ENCODE assay signal across 9 cellular contexts in the genomic region with DNA sequence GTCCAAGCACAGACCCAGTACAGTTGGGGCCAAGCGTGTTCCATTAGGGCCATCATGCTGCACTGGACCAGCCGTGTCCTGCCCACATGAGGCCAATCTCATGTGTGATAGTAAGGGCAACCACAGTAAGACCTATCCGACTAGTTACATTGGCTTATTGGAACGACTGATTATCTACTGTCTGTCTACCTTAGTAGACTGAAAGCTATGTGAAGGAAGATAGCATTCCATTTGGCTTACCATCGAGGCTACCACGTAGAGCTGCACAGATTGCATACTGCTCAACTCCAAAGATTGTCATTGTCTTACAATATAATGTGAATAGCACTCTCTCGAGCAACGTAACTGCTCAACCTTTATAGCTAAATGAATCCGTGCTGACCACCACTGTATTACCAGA. TPM values are rescaled to one million over a fixed set of nuclear protein-coding genes. Genes with fewer than 3 reads are reported as not detected.
"Had no signal": no experiment of that assay in that cellular context is flagged by ENCODE, and none has a peak within 500 bp of the region (broad histone marks: within the 10 kb centered on the region; RNA-seq: fewer than 3 reads in every experiment).

No MANE protein-coding gene starts in this region.

- H3K4me3 ChIP-seq: GM23248, K562 had no signal

- H3K4me3 Mint-ChIP-seq: H9 had no signal

- ATAC-seq: K562 had no signal

- H3K4me1 Mint-ChIP-seq: H9 had no signal

- H2AFZ ChIP-seq: GM23248 had no signal

- H3K27ac Mint-ChIP-seq: H9 had no signal

- DNase-seq: GM23248, GOT3, H9, HCEC 1CT, IMR-90 had no signal

- H3K9ac ChIP-seq: GM23248 had no signal

- H3K27ac ChIP-seq: GM23248 had no signal

- FAIRE-seq: H54, HTR-8/SVneo, K562 had no signal

RNA-seq across cellular contexts. Expression of a gene that starts 10.6 kb away (rescaled TPM):
- total RNA-seq: HT-29, IMR-90 had no signal
- polyA plus RNA-seq: IMR-90 had no signal
